In the genomic region with DNA sequence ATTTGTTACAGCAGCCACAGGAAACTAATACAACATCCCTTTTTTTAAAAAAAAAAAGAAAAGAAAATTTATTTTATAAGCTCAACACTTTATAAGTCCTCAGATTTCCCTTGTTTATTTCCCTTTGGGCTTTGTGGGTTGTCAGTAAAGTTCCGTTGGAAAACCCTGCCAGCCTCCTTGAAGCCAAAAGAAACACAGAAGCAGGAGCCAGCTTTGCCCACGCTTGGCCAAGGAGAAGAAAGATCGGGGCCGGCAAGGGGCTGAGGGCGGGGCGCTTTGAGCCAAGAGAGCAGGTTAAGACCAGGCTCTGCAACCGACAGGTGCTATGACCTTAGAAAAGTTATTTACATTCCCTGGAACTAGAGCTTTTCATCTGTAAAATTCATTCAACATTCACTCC, we compare ENCODE assay signal across 29 cellular contexts.
"Had no signal": no experiment of that assay in that cellular context is flagged by ENCODE, and none has a peak within 500 bp of the region (broad histone marks: within the 10 kb centered on the region; RNA-seq: fewer than 3 reads in every experiment).

No MANE protein-coding gene starts in this region.

- ATAC-seq: activated naive CD4-positive, alpha-beta T cell treated with anti-CD3 and anti-CD28 coated beads, Interleukin-2, amount 50 U/mL, for 72 hours; activated T-cell treated with anti-CD3 and anti-CD28 coated beads, Interleukin-2, amount 50 U/mL, for 72 hours; effector memory CD8-positive, alpha-beta T cell; foreskin keratinocyte; gastrocnemius medialis; heart left ventricle had no signal

- H3K27ac ChIP-seq: ascending aorta, breast epithelium, cardiac muscle cell, epithelial cell of prostate, foreskin keratinocyte, gastrocnemius medialis, heart left ventricle had no signal

- H3K9me3 ChIP-seq: ascending aorta, gastrocnemius medialis had no signal

- H3K27me3 ChIP-seq: ascending aorta, breast epithelium, esophagus squamous epithelium, gastrocnemius medialis, heart left ventricle had no signal

- H3K36me3 ChIP-seq: ascending aorta, breast epithelium, cardiac muscle cell, esophagus squamous epithelium, gastrocnemius medialis, heart left ventricle had no signal

- DNase-seq: activated CD4-positive, alpha-beta memory T cell treated with anti-CD3 and anti-CD28 coated beads, Interleukin-2, amount 10 ng/mL, durations not matched to agents 7 days and 5 days; activated CD4-positive, alpha-beta T cell treated with anti-CD3 and anti-CD28 coated beads for 4 hours; activated CD4-positive, alpha-beta T cell treated with anti-CD3 and anti-CD28 coated beads, Interleukin-2, amount 10 ng/mL, durations not matched to agents 7 days and 5 days; activated CD4-positive, alpha-beta T cell treated with anti-CD3 and anti-CD28 coated beads, Interleukin-2, amount 50 U/mL, for 4 hours; activated CD4-positive, CD25-positive, alpha-beta regulatory T cell; activated CD4-positive, CD25-positive, alpha-beta regulatory T cell treated with anti-CD3 and anti-CD28 coated beads, Interleukin-2, amount 50 U/mL, for 72 hours; activated CD8-positive, alpha-beta memory T cell treated with anti-CD3 and anti-CD28 coated beads, Interleukin-2, amount 50 U/mL, for 48 hours; activated gamma-delta T cell; activated naive CD4-positive, alpha-beta T cell; activated naive CD4-positive, alpha-beta T cell treated with anti-CD3 and anti-CD28 coated beads, Interleukin-2, amount 10 ng/mL, durations not matched to agents 7 days and 5 days; activated naive CD8-positive, alpha-beta T cell treated with anti-CD3 and anti-CD28 coated beads, Interleukin-2, amount 10 ng/mL, durations not matched to agents 7 days and 5 days; activated T-cell treated with anti-CD3 and anti-CD28 coated beads for 4 hours; activated T-cell treated with anti-CD3 and anti-CD28 coated beads, Interleukin-2, amount 50 U/mL, for 24 hours; activated T-cell treated with anti-CD3 and anti-CD28 coated beads, Interleukin-2, amount 50 U/mL, for 72 hours; cortex of kidney; dermis blood vessel endothelial cell; effector CD4-positive, alpha-beta T cell; effector memory CD8-positive, alpha-beta T cell; esophagus squamous epithelium; foreskin keratinocyte; gastrocnemius medialis; glutamatergic neuron; heart left ventricle; T-helper 2 cell had no signal

- H3K4me1 ChIP-seq: ascending aorta, breast epithelium, foreskin keratinocyte, gastrocnemius medialis had no signal

- H3K4me3 ChIP-seq: ascending aorta, breast epithelium, cardiac muscle cell, esophagus squamous epithelium, gastrocnemius medialis, heart left ventricle had no signal
